Comparison of ENCODE assay signal across 12 cellular contexts in genomic region chr4:38687571-38688011, GRCh38. TPM values are rescaled to one million over a fixed set of nuclear protein-coding genes. Genes with fewer than 3 reads are reported as not detected.
DNase-seq lines count a peak whose midpoint lies in the region; ATAC-seq, FAIRE-seq and TF ChIP-seq lines count a peak whose summit lies in the region.
"Had no signal": no experiment of that assay in that cellular context is flagged by ENCODE, and none has a peak within 500 bp of the region (broad histone marks: within the 10 kb centered on the region; RNA-seq: fewer than 3 reads in every experiment).

No MANE protein-coding gene starts in this region.

- no peaks in the 10 kb centered on the region for H3K27me3 Mint-ChIP-seq in CD8-positive, alpha-beta memory T cell
- H3K27me3 Mint-ChIP-seq in effector memory CD8-positive, alpha-beta T cell: no peaks in the 10 kb centered on the region

- H3K4me1 ChIP-seq in CD8-positive, alpha-beta memory T cell (ENCODE audit: insufficient read depth, low read length): peaks cover 57% of the 10 kb centered on the region
- peaks cover 6 to 28% (median 17%) of the 10 kb centered on the region in 3 donors for H3K4me1 ChIP-seq in pancreas
- H3K4me1 ChIP-seq: Caco-2 had no signal

- no peaks in the 10 kb centered on the region for H3K9me3 Mint-ChIP-seq in CD8-positive, alpha-beta memory T cell
- H3K9me3 Mint-ChIP-seq in effector memory CD8-positive, alpha-beta T cell: no peaks in the 10 kb centered on the region

- no peaks in the 10 kb centered on the region for H3K9me3 ChIP-seq in CD8-positive, alpha-beta memory T cell (ENCODE audit: low read length)
- no peaks in the 10 kb centered on the region for H3K9me3 ChIP-seq in pancreas
- H3K9me3 ChIP-seq: Caco-2, testis had no signal

- peak overlapping the region in 6 of 7 donors; percentile 20 to 53 (median 34) for H3K4me3 Mint-ChIP-seq in CD8-positive, alpha-beta memory T cell
- H3K4me3 Mint-ChIP-seq in effector memory CD8-positive, alpha-beta T cell: peak overlapping the region; percentile 7 to 46

- H3K27ac Mint-ChIP-seq in CD8-positive, alpha-beta memory T cell: peak overlapping the region; percentile 8 to 84 (median 71)
- peak overlapping the region; percentile 21 to 56 for H3K27ac Mint-ChIP-seq in effector memory CD8-positive, alpha-beta T cell

- WGBS in pancreas, 2 donors: 68 to 71% methylated on average over 4 of the region's 4 CpGs

- H3K36me3 ChIP-seq in CD8-positive, alpha-beta memory T cell (ENCODE audit: insufficient read depth, low read length): peaks cover 51% of the 10 kb centered on the region
- peaks cover 0 to 38% (median 28%) of the 10 kb centered on the region in 3 donors for H3K36me3 ChIP-seq in pancreas

- no peaks in the 10 kb centered on the region for H3K27me3 ChIP-seq in CD8-positive, alpha-beta memory T cell (ENCODE audit: insufficient read depth, low read length, poor library complexity, severe bottlenecking)
- H3K27me3 ChIP-seq in pancreas: no peaks in the 10 kb centered on the region
- H3K27me3 ChIP-seq: testis had no signal

- no peak overlapping the region for H3K27ac ChIP-seq in CD8-positive, alpha-beta memory T cell (ENCODE audit: low read depth, low read length)
- no peak overlapping the region for H3K27ac ChIP-seq in pancreas

- CTCF ChIA-PET in CD8-positive, alpha-beta memory T cell (lab: Charles Lee): interaction anchor here (1.0 to 1.9 kb wide), 2 partner anchors 13 to 508 kb away, joined by 4 to 10 read pairs; no protein-coding TSS in a partner anchor

- H3K4me1 Mint-ChIP-seq in CD8-positive, alpha-beta memory T cell: peaks cover 61 to 76% (median 74%) of the 10 kb centered on the region in 3 donors
- H3K4me1 Mint-ChIP-seq in effector memory CD8-positive, alpha-beta T cell (ENCODE audit: low read depth in 2 of 2): peaks cover 47 to 68% of the 10 kb centered on the region in 2 donors

- intact Hi-C loops in pancreas (cut with DNase I): loop anchor here in 1 of 3 donors (10.0 kb wide), 1 partner anchor 363 kb away; no protein-coding TSS in a partner anchor

- H3K36me3 Mint-ChIP-seq in CD8-positive, alpha-beta memory T cell: peaks cover 9 to 91% (median 32%) of the 10 kb centered on the region in 3 donors
- peaks cover 96% of the 10 kb centered on the region for H3K36me3 Mint-ChIP-seq in effector memory CD8-positive, alpha-beta T cell (ENCODE audit: insufficient read depth)

- no peak for DNase-seq in CD8-positive, alpha-beta memory T cell
- no peak for DNase-seq in effector memory CD8-positive, alpha-beta T cell
- DNase-seq in pancreas: no peak
- no peak for DNase-seq in Kasumi-1 (lab: John Stamatoyannopoulos, UW)
- no peak for DNase-seq in SIG-M5 treated with dmso at 0.1 percent for 504 hours (lab: John Stamatoyannopoulos, UW; ENCODE audit: unreplicated experiment)
- DNase-seq in D721Med (ENCODE audit: insufficient read length, low spot score): no peak
- DNase-seq: Caco-2, NCI-H1092 treated with DMSO at 0.1 percent for 48 hours, NCI-H510A treated with DMSO at 0.1 percent for 48 hours, retina, testis had no signal

- H3K4me3 ChIP-seq in CD8-positive, alpha-beta memory T cell (ENCODE audit: low read length): no peak overlapping the region
- H3K4me3 ChIP-seq in pancreas: no peak overlapping the region
- H3K4me3 ChIP-seq: testis had no signal

- POLR2A ChIA-PET in CD8-positive, alpha-beta memory T cell (lab: Charles Lee): no interaction called here

- peak; percentile 53 for ATAC-seq in HG02870 (IDR thresholded peaks at IDR 0.05; ENCODE audit: unreplicated experiment)
- ATAC-seq in effector memory CD8-positive, alpha-beta T cell (replicated peaks): peak; percentile 31
- peak in 3 of 4 donors; percentile 23 to 56 (median 28) for ATAC-seq in pancreas

- no peak for FAIRE-seq in pancreas (lab: Jason Lieb, UNC)
- FAIRE-seq in D721Med (lab: Jason Lieb, UNC): no peak

- no peak for TF ChIP-seq CTCF in pancreas (IDR thresholded peaks at IDR 0.05)
- no peak for TF ChIP-seq CTCF in D721Med (IDR thresholded peaks at IDR 0.05; ENCODE audit: insufficient read depth, missing control alignments)

RNA-seq across cellular contexts. Expression of gene KLF3, which starts 23.6 kb away (rescaled TPM):
- total RNA-seq in CD8-positive, alpha-beta memory T cell: 10 to 100 TPM; 15.2 to 17.1 TPM
- polyA plus RNA-seq in CD8-positive, alpha-beta memory T cell: 72.9 TPM
- 10 to 100 TPM; 19.8 to 33.4 (median 28.6) TPM for total RNA-seq in pancreas
- 10 to 100 TPM in 1 of 2 donors, 1 to 10 TPM in 1; 8.7 to 11.2 TPM for polyA plus RNA-seq in pancreas
